In genomic region chr3:22381564-22381963, GRCh38 we compare ENCODE assay signal across 8 cellular contexts.
DNase-seq lines count a peak whose midpoint lies in the region; ATAC-seq and TF ChIP-seq lines count a peak whose summit lies in the region.
"Not testable (repeated sequence)": the region's sequence is repeated elsewhere in the genome, so short reads cannot be mapped to it uniquely, and the experiment has no call there.

No MANE protein-coding gene starts in this region.

- CTCF ChIA-PET in WTC11 (lab: Charles Lee): not testable (repeated sequence)

- not testable (repeated sequence) for H3K27ac ChIP-seq in body of pancreas

- not testable (repeated sequence) for H3K27me3 ChIP-seq in BE2C, body of pancreas

- H3K4me3 ChIP-seq in BE2C (ENCODE audit: low read depth, low read length); body of pancreas: not testable (repeated sequence)

- not testable (repeated sequence) for H3K9me3 Mint-ChIP-seq in WTC11; osteocyte (ENCODE audit: unreplicated experiment)
- peaks cover 19% of the 10 kb centered on the region for H3K9me3 Mint-ChIP-seq in stimulated activated effector memory CD8-positive, alpha-beta T cell treated with anti-CD3 and anti-CD28 coated beads, Interleukin-12 subunit alpha, Interleukin-12 subunit beta, amount 100 ng/mL, for 72 hours

- H3K4me3 Mint-ChIP-seq in WTC11 (peak overlapping the region; percentile 43), osteocyte (ENCODE audit: unreplicated experiment) (peak overlapping the region; percentile 28)
- not testable (repeated sequence) for H3K4me3 Mint-ChIP-seq in stimulated activated effector memory CD8-positive, alpha-beta T cell treated with anti-CD3 and anti-CD28 coated beads, Interleukin-12 subunit alpha, Interleukin-12 subunit beta, amount 100 ng/mL, for 72 hours

- DNase-seq in BE2C (peak; percentile 37), NCI-H146 (lab: John Stamatoyannopoulos, UW) (peak; percentile 0), activated T-helper 1 cell treated with Interleukin-2 at 50 U/mL for 16 hours (ENCODE audit: low read depth) (peak; percentile 4), body of pancreas (peak; percentile 13 to 34 (median 18)), left ventricle myocardium superior (peak; percentile 37)
- DNase-seq in WTC11 (ENCODE audit: low spot score); osteocyte (ENCODE audit: extremely low spot score, unreplicated experiment); stimulated activated effector memory CD8-positive, alpha-beta T cell treated with anti-CD3 and anti-CD28 coated beads, Interleukin-12 subunit alpha, Interleukin-12 subunit beta, amount 100 ng/mL, for 72 hours (ENCODE audit: low spot score in 2 of 2): not testable (repeated sequence)

- not testable (repeated sequence) for H3K4me1 Mint-ChIP-seq in WTC11; stimulated activated effector memory CD8-positive, alpha-beta T cell treated with anti-CD3 and anti-CD28 coated beads, Interleukin-12 subunit alpha, Interleukin-12 subunit beta, amount 100 ng/mL, for 72 hours
- peaks cover 26% of the 10 kb centered on the region for H3K4me1 Mint-ChIP-seq in osteocyte (ENCODE audit: unreplicated experiment)

- not testable (repeated sequence) for H3K27me3 Mint-ChIP-seq in WTC11 (ENCODE audit: low read depth)
- peaks cover 13% of the 10 kb centered on the region for H3K27me3 Mint-ChIP-seq in osteocyte (ENCODE audit: unreplicated experiment)

- POLR2A ChIA-PET in WTC11 (lab: Charles Lee): not testable (repeated sequence)

- not testable (repeated sequence) for H3K9me3 ChIP-seq in BE2C, body of pancreas

- H3K36me3 ChIP-seq in BE2C; body of pancreas (replicated peaks in 1 of 2; ENCODE audit: insufficient read depth in 1 of 2, low read depth in 2 of 2): not testable (repeated sequence)

- WGBS in body of pancreas, 2 donors: 64 to 67% methylated on average over 10 of the region's 10 CpGs

- ATAC-seq in WTC11; body of pancreas; left ventricle myocardium superior; stimulated activated effector memory CD8-positive, alpha-beta T cell treated with anti-CD3 and anti-CD28 coated beads, Interleukin-12 subunit alpha, Interleukin-12 subunit beta, amount 100 ng/mL, for 72 hours: not testable (repeated sequence)

- TF ChIP-seq POLR2A in body of pancreas (IDR thresholded peaks at IDR 0.05): not testable (repeated sequence)

- not testable (repeated sequence) for H3K4me1 ChIP-seq in BE2C, body of pancreas

- not testable (repeated sequence) for TF ChIP-seq CTCF in BE2C (IDR thresholded peaks at IDR 0.05; ENCODE audit: low read depth, low read length); WTC11 (IDR thresholded peaks at IDR 0.05); body of pancreas (IDR thresholded peaks at IDR 0.05); osteocyte (IDR thresholded peaks at IDR 0.05)

- intact Hi-C loops in body of pancreas (cut with DNase I); left ventricle myocardium superior (cut with micrococcal nuclease): not testable (repeated sequence)

- not testable (repeated sequence) for H3K27ac Mint-ChIP-seq in WTC11; osteocyte (ENCODE audit: unreplicated experiment)
- H3K27ac Mint-ChIP-seq in stimulated activated effector memory CD8-positive, alpha-beta T cell treated with anti-CD3 and anti-CD28 coated beads, Interleukin-12 subunit alpha, Interleukin-12 subunit beta, amount 100 ng/mL, for 72 hours: peak overlapping the region; percentile 33

- not testable (repeated sequence) for H3K36me3 Mint-ChIP-seq in WTC11; osteocyte (ENCODE audit: unreplicated experiment); stimulated activated effector memory CD8-positive, alpha-beta T cell treated with anti-CD3 and anti-CD28 coated beads, Interleukin-12 subunit alpha, Interleukin-12 subunit beta, amount 100 ng/mL, for 72 hours
